ENCODE assay signal across 2 cellular contexts in the genomic region with DNA sequence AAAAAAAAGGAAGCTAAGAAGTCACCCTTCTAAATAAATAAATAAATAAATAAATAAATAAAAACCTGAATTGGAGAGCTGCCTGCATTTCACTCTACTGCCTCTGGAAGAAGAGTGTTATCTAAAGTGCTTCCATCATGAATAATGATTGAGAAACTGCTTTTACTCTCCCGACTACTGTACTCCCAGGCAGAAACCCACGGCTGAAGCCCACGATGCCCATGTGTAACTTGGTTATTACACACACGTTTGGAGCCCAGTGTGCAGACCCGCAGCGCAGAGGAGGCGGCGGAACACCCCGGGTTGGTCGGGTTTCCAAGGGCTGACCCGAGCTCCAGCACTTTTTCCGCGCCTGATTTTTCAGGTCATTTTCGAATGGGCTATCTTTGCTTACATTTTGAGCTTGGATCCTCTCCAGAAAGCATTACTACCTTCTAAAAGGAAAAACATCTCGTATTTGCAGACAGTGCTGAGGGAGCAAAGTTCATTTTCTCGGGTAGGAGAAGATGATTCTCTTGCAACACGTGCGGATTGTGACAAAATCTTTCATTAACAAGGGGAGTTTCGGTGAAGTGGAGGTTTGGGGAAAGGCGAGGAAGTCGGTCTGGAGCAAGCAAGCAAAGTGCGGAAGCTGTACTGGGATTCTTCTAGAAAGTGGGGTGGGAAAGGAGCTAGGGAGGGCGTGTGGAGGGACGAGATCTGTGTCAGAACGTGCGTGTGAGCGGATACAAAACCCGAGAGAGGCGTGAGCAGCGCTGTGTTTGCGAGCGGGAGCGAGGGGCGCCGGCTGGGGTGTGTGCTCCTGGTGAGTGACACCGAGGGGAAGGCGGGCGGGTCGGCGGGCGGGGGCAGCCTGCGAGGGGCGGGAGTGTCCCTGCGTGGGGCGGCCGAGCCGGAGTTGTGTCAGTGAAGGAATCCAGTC.
TF ChIP-seq lines count a peak whose summit lies in the region.

A gene with protein sequence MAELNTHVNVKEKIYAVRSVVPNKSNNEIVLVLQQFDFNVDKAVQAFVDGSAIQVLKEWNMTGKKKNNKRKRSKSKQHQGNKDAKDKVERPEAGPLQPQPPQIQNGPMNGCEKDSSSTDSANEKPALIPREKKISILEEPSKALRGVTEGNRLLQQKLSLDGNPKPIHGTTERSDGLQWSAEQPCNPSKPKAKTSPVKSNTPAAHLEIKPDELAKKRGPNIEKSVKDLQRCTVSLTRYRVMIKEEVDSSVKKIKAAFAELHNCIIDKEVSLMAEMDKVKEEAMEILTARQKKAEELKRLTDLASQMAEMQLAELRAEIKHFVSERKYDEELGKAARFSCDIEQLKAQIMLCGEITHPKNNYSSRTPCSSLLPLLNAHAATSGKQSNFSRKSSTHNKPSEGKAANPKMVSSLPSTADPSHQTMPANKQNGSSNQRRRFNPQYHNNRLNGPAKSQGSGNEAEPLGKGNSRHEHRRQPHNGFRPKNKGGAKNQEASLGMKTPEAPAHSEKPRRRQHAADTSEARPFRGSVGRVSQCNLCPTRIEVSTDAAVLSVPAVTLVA (plus strand): TSS at position 897 of the 922 bp plus-strand sequence. CDS start 82,552 bp downstream, outside the sequence.

TF ChIP-seq in GM23338, 12 proteins besides CTCF, POLR2A, EP300 and RAD21 (continues in another document):
- TF ChIP-seq STAT1 (IDR thresholded peaks at IDR 0.05; ENCODE audit: unreplicated experiment) (no peak), ZNF331 (CRISPR knock-in tag; IDR thresholded peaks at IDR 0.05; ENCODE audit: low read depth) (no peak), CREB1 (CRISPR knock-in tag; IDR thresholded peaks at IDR 0.05; ENCODE audit: low read depth) (no peak), POLR2AphosphoS5 (IDR thresholded peaks at IDR 0.05; ENCODE audit: low read depth) (peak; percentile 42)
- TF ChIP-seq, protein P1, sequence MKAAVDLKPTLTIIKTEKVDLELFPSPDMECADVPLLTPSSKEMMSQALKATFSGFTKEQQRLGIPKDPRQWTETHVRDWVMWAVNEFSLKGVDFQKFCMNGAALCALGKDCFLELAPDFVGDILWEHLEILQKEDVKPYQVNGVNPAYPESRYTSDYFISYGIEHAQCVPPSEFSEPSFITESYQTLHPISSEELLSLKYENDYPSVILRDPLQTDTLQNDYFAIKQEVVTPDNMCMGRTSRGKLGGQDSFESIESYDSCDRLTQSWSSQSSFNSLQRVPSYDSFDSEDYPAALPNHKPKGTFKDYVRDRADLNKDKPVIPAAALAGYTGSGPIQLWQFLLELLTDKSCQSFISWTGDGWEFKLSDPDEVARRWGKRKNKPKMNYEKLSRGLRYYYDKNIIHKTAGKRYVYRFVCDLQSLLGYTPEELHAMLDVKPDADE (IDR thresholded peaks at IDR 0.05): no peak
- TF ChIP-seq, protein P2, sequence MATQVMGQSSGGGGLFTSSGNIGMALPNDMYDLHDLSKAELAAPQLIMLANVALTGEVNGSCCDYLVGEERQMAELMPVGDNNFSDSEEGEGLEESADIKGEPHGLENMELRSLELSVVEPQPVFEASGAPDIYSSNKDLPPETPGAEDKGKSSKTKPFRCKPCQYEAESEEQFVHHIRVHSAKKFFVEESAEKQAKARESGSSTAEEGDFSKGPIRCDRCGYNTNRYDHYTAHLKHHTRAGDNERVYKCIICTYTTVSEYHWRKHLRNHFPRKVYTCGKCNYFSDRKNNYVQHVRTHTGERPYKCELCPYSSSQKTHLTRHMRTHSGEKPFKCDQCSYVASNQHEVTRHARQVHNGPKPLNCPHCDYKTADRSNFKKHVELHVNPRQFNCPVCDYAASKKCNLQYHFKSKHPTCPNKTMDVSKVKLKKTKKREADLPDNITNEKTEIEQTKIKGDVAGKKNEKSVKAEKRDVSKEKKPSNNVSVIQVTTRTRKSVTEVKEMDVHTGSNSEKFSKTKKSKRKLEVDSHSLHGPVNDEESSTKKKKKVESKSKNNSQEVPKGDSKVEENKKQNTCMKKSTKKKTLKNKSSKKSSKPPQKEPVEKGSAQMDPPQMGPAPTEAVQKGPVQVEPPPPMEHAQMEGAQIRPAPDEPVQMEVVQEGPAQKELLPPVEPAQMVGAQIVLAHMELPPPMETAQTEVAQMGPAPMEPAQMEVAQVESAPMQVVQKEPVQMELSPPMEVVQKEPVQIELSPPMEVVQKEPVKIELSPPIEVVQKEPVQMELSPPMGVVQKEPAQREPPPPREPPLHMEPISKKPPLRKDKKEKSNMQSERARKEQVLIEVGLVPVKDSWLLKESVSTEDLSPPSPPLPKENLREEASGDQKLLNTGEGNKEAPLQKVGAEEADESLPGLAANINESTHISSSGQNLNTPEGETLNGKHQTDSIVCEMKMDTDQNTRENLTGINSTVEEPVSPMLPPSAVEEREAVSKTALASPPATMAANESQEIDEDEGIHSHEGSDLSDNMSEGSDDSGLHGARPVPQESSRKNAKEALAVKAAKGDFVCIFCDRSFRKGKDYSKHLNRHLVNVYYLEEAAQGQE (IDR thresholded peaks at IDR 0.05; ENCODE audit: unreplicated experiment): peak; percentile 15

TF ChIP-seq in K562, 482 proteins besides CTCF, POLR2A, EP300 and RAD21 (continues in another document):
- no peak for TF ChIP-seq FOXP1 (CRISPR knock-in tag; IDR thresholded peaks at IDR 0.05)
- TF ChIP-seq SRF (CRISPR knock-in tag; IDR thresholded peaks at IDR 0.05): no peak
- TF ChIP-seq FIP1L1 (IDR thresholded peaks at IDR 0.05; ENCODE audit: low read depth, low read length, poor library complexity, severe bottlenecking): no peak
- no peak for TF ChIP-seq IRF2 (CRISPR knock-in tag; IDR thresholded peaks at IDR 0.05)
- TF ChIP-seq NR3C1 (CRISPR knock-in tag; IDR thresholded peaks at IDR 0.05): no peak
- TF ChIP-seq RB1 (IDR thresholded peaks at IDR 0.05; ENCODE audit: low read depth): no peak
- TF ChIP-seq, protein P3, sequence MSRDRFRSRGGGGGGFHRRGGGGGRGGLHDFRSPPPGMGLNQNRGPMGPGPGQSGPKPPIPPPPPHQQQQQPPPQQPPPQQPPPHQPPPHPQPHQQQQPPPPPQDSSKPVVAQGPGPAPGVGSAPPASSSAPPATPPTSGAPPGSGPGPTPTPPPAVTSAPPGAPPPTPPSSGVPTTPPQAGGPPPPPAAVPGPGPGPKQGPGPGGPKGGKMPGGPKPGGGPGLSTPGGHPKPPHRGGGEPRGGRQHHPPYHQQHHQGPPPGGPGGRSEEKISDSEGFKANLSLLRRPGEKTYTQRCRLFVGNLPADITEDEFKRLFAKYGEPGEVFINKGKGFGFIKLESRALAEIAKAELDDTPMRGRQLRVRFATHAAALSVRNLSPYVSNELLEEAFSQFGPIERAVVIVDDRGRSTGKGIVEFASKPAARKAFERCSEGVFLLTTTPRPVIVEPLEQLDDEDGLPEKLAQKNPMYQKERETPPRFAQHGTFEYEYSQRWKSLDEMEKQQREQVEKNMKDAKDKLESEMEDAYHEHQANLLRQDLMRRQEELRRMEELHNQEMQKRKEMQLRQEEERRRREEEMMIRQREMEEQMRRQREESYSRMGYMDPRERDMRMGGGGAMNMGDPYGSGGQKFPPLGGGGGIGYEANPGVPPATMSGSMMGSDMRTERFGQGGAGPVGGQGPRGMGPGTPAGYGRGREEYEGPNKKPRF (IDR thresholded peaks at IDR 0.05; ENCODE audit: low read depth, low read length): no peak
- TF ChIP-seq MCM3 (IDR thresholded peaks at IDR 0.05): no peak
- TF ChIP-seq ZFP1 (CRISPR knock-in tag; IDR thresholded peaks at IDR 0.05): no peak
- TF ChIP-seq ZNF347 (CRISPR knock-in tag; IDR thresholded peaks at IDR 0.05; ENCODE audit: low read depth): no peak
- TF ChIP-seq TRIM28 (IDR thresholded peaks at IDR 0.05): no peak
- TF ChIP-seq ZNF75A (CRISPR knock-in tag; IDR thresholded peaks at IDR 0.05): no peak
- no peak for TF ChIP-seq MEF2A (IDR thresholded peaks at IDR 0.05; ENCODE audit: control insufficient read depth, low read depth, low read length)
- TF ChIP-seq, protein P4, sequence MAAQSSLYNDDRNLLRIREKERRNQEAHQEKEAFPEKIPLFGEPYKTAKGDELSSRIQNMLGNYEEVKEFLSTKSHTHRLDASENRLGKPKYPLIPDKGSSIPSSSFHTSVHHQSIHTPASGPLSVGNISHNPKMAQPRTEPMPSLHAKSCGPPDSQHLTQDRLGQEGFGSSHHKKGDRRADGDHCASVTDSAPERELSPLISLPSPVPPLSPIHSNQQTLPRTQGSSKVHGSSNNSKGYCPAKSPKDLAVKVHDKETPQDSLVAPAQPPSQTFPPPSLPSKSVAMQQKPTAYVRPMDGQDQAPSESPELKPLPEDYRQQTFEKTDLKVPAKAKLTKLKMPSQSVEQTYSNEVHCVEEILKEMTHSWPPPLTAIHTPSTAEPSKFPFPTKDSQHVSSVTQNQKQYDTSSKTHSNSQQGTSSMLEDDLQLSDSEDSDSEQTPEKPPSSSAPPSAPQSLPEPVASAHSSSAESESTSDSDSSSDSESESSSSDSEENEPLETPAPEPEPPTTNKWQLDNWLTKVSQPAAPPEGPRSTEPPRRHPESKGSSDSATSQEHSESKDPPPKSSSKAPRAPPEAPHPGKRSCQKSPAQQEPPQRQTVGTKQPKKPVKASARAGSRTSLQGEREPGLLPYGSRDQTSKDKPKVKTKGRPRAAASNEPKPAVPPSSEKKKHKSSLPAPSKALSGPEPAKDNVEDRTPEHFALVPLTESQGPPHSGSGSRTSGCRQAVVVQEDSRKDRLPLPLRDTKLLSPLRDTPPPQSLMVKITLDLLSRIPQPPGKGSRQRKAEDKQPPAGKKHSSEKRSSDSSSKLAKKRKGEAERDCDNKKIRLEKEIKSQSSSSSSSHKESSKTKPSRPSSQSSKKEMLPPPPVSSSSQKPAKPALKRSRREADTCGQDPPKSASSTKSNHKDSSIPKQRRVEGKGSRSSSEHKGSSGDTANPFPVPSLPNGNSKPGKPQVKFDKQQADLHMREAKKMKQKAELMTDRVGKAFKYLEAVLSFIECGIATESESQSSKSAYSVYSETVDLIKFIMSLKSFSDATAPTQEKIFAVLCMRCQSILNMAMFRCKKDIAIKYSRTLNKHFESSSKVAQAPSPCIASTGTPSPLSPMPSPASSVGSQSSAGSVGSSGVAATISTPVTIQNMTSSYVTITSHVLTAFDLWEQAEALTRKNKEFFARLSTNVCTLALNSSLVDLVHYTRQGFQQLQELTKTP (IDR thresholded peaks at IDR 0.05; ENCODE audit: low read depth in 1 of 2, partially characterized antibody in 2 of 2): no peak
- peak; percentile 26 for TF ChIP-seq POLR2B (IDR thresholded peaks at IDR 0.05; ENCODE audit: low read depth, partially characterized antibody)
- TF ChIP-seq DDX20 (tag; IDR thresholded peaks at IDR 0.05; ENCODE audit: low read depth): no peak
- TF ChIP-seq XRCC3 (IDR thresholded peaks at IDR 0.05): no peak
- TF ChIP-seq ELF4 (CRISPR knock-in tag; IDR thresholded peaks at IDR 0.05): no peak
- no peak for TF ChIP-seq PML (IDR thresholded peaks at IDR 0.05; ENCODE audit: low read length)
- TF ChIP-seq, protein P5, sequence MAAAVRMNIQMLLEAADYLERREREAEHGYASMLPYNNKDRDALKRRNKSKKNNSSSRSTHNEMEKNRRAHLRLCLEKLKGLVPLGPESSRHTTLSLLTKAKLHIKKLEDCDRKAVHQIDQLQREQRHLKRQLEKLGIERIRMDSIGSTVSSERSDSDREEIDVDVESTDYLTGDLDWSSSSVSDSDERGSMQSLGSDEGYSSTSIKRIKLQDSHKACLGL (CRISPR knock-in tag; IDR thresholded peaks at IDR 0.05; ENCODE audit: borderline replicate concordance, poor library complexity, severe bottlenecking): no peak
- no peak for TF ChIP-seq ZNF217 (CRISPR knock-in tag; IDR thresholded peaks at IDR 0.05)
- TF ChIP-seq, protein P6, sequence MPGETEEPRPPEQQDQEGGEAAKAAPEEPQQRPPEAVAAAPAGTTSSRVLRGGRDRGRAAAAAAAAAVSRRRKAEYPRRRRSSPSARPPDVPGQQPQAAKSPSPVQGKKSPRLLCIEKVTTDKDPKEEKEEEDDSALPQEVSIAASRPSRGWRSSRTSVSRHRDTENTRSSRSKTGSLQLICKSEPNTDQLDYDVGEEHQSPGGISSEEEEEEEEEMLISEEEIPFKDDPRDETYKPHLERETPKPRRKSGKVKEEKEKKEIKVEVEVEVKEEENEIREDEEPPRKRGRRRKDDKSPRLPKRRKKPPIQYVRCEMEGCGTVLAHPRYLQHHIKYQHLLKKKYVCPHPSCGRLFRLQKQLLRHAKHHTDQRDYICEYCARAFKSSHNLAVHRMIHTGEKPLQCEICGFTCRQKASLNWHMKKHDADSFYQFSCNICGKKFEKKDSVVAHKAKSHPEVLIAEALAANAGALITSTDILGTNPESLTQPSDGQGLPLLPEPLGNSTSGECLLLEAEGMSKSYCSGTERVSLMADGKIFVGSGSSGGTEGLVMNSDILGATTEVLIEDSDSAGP (CRISPR knock-in tag; IDR thresholded peaks at IDR 0.05): no peak
- no peak for TF ChIP-seq HSF4 (CRISPR knock-in tag; IDR thresholded peaks at IDR 0.05; ENCODE audit: borderline replicate concordance)
- TF ChIP-seq, protein P7, sequence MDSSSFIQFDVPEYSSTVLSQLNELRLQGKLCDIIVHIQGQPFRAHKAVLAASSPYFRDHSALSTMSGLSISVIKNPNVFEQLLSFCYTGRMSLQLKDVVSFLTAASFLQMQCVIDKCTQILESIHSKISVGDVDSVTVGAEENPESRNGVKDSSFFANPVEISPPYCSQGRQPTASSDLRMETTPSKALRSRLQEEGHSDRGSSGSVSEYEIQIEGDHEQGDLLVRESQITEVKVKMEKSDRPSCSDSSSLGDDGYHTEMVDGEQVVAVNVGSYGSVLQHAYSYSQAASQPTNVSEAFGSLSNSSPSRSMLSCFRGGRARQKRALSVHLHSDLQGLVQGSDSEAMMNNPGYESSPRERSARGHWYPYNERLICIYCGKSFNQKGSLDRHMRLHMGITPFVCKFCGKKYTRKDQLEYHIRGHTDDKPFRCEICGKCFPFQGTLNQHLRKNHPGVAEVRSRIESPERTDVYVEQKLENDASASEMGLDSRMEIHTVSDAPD (CRISPR knock-in tag; IDR thresholded peaks at IDR 0.05): no peak
- TF ChIP-seq, protein P8, sequence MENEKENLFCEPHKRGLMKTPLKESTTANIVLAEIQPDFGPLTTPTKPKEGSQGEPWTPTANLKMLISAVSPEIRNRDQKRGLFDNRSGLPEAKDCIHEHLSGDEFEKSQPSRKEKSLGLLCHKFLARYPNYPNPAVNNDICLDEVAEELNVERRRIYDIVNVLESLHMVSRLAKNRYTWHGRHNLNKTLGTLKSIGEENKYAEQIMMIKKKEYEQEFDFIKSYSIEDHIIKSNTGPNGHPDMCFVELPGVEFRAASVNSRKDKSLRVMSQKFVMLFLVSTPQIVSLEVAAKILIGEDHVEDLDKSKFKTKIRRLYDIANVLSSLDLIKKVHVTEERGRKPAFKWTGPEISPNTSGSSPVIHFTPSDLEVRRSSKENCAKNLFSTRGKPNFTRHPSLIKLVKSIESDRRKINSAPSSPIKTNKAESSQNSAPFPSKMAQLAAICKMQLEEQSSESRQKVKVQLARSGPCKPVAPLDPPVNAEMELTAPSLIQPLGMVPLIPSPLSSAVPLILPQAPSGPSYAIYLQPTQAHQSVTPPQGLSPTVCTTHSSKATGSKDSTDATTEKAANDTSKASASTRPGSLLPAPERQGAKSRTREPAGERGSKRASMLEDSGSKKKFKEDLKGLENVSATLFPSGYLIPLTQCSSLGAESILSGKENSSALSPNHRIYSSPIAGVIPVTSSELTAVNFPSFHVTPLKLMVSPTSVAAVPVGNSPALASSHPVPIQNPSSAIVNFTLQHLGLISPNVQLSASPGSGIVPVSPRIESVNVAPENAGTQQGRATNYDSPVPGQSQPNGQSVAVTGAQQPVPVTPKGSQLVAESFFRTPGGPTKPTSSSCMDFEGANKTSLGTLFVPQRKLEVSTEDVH (IDR thresholded peaks at IDR 0.05; ENCODE audit: low read depth, partially characterized antibody): no peak
- no peak for TF ChIP-seq ZNF780A (CRISPR knock-in tag; IDR thresholded peaks at IDR 0.05)
